ENCODE assay signal across 31 cellular contexts in the genomic region with DNA sequence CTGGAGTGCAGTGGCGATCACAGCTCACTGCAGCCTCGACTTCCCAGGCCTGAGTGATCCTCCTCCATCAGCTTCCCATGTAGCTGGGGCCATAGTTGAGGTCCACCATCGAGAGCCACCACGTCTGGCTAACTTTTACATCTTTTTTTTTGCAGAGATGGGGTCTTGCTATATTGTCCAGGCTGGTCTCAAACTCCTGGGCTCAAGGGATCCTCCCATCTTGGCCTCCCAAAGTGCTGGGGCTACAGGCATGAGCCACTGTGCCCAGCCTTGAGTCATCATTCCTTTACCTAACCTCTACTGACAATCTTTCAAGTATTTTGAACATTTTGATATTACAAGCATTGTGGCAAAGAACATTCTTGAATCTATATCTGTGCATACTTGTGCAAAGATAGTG. TPM values are rescaled to one million over a fixed set of nuclear protein-coding genes. Genes with fewer than 3 reads are reported as not detected.
"Had no signal": no experiment of that assay in that cellular context is flagged by ENCODE, and none has a peak within 500 bp of the region (broad histone marks: within the 10 kb centered on the region; RNA-seq: fewer than 3 reads in every experiment).

No MANE protein-coding gene starts in this region.

- H3K4me1 Mint-ChIP-seq: endodermal cell had no signal

- DNase-seq: colonic mucosa; cortex of kidney; effector CD8-positive, alpha-beta T cell; effector memory CD8-positive, alpha-beta T cell; endodermal cell; erythroblast; esophagus squamous epithelium; foreskin fibroblast; foreskin melanocyte; gastrocnemius medialis; glutamatergic neuron; head of caudate nucleus; heart right ventricle; hippocampal formation; left cardiac atrium; left lung; left ventricle myocardium superior; lower lobe of right lung; mesenchymal stem cell; midbrain had no signal

- ATAC-seq: effector memory CD8-positive, alpha-beta T cell; esophagus mucosa; gastrocnemius medialis; heart right ventricle; left cardiac atrium; left lung; left ventricle myocardium superior; lower lobe of right lung had no signal

- H3K27ac ChIP-seq: colonic mucosa, epithelial cell of prostate, esophagus squamous epithelium, gastrocnemius medialis, heart right ventricle, left lung, lower lobe of right lung had no signal

- H3K9me3 ChIP-seq: colonic mucosa, esophagus squamous epithelium, gastrocnemius medialis, heart right ventricle, left lung, lower lobe of right lung had no signal

- FAIRE-seq: endometrium, islet of Langerhans, keratinocyte had no signal

- H3K4me3 Mint-ChIP-seq: dendritic cell treated with granulocyte-macrophage colony-stimulating factor and Interleukin-4, amounts not matched to agents 40 ng/mL and 50 ng/mL, for 4 days; effector memory CD8-positive, alpha-beta T cell; endodermal cell had no signal

- H3K9me3 Mint-ChIP-seq: dendritic cell treated with granulocyte-macrophage colony-stimulating factor and Interleukin-4, amounts not matched to agents 40 ng/mL and 50 ng/mL, for 4 days; effector memory CD8-positive, alpha-beta T cell; endodermal cell had no signal

- H3K4me3 ChIP-seq: colonic mucosa, esophagus squamous epithelium, gastrocnemius medialis, heart right ventricle, left lung, lower lobe of right lung had no signal

- H3K36me3 ChIP-seq: colonic mucosa, esophagus squamous epithelium, gastrocnemius medialis, heart right ventricle, left lung, lower lobe of right lung had no signal

- H3K4me1 ChIP-seq: colonic mucosa had no signal

- H3K27ac Mint-ChIP-seq: dendritic cell treated with granulocyte-macrophage colony-stimulating factor and Interleukin-4, amounts not matched to agents 40 ng/mL and 50 ng/mL, for 4 days; effector memory CD8-positive, alpha-beta T cell; endodermal cell had no signal

RNA-seq across cellular contexts. Expression of gene CCDC92B, which starts 9.4 kb away (rescaled TPM):
- total RNA-seq: dermis microvascular lymphatic vessel endothelial cell, gastrocnemius medialis, glomerular endothelial cell, kidney epithelial cell, lung microvascular endothelial cell, mononuclear cell had no signal
- polyA plus RNA-seq: keratinocyte had no signal
